Comparison of ENCODE assay signal across 17 cellular contexts in genomic region chr20:60553095-60553494, GRCh38.
DNase-seq lines count a peak whose midpoint lies in the region; ATAC-seq and TF ChIP-seq lines count a peak whose summit lies in the region.
"Had no signal": no experiment of that assay in that cellular context is flagged by ENCODE, and none has a peak within 500 bp of the region (broad histone marks: within the 10 kb centered on the region; RNA-seq: fewer than 3 reads in every experiment).

No MANE protein-coding gene starts in this region.

- no peak for ATAC-seq in activated naive CD4-positive, alpha-beta T cell treated with anti-CD3 and anti-CD28 coated beads, Interleukin-2, amount 50 U/mL, for 72 hours
- ATAC-seq in GM21360 (IDR thresholded peaks at IDR 0.05; ENCODE audit: unreplicated experiment): no peak
- ATAC-seq: GM12878 had no signal

- no peaks in the 10 kb centered on the region for H3F3A ChIP-seq in GM23248 (ENCODE audit: insufficient read depth)

- DNase-seq in A673 (ENCODE audit: low spot score) (peak; percentile 34), GM23248 (peak; percentile 66), NCI-H460 (ENCODE audit: extremely low read depth, low read depth) (peak; percentile 1), fibroblast of mammary gland (ENCODE audit: low read depth) (peak; percentile 16)
- DNase-seq in activated naive CD4-positive, alpha-beta T cell treated with anti-CD3 and anti-CD28 coated beads, Interleukin-2, amount 50 U/mL, for 72 hours (ENCODE audit: low spot score in 2 of 2): no peak
- DNase-seq in activated CD4-positive, CD25-positive, alpha-beta regulatory T cell (lab: John Stamatoyannopoulos, UW): no peak
- DNase-seq: BE2C; Caco-2; CD4-positive, alpha-beta memory T cell; GOT3; H9; IMR-90; Kasumi-1; KBM-7 had no signal

- no peak overlapping the region for H3K27ac Mint-ChIP-seq in activated naive CD4-positive, alpha-beta T cell treated with anti-CD3 and anti-CD28 coated beads, Interleukin-2, amount 50 U/mL, for 72 hours
- H3K27ac Mint-ChIP-seq: CD4-positive, alpha-beta memory T cell; H9 had no signal

- POLR2A ChIA-PET in A673 (lab: Charles Lee; ENCODE audit: low non-redundant PET): no interaction called here

- no peak overlapping the region for H3K4me2 ChIP-seq in GM23248 (ENCODE audit: unreplicated experiment)

- CTCF ChIA-PET in A673 (lab: Charles Lee): no interaction called here

- H3K27me3 ChIP-seq in A673 (replicated peaks; ENCODE audit: insufficient read depth, low read depth, low read length, poor library complexity): peaks cover under 1% of the 10 kb centered on the region
- no peaks in the 10 kb centered on the region for H3K27me3 ChIP-seq in GM23248 (replicated peaks; ENCODE audit: insufficient read depth)
- H3K27me3 ChIP-seq: BE2C had no signal

- H4K20me1 ChIP-seq in GM23248 (ENCODE audit: insufficient read depth): no peaks in the 10 kb centered on the region

- H3K9ac ChIP-seq in GM23248: no peak overlapping the region

- H3K9me2 ChIP-seq in GM23248 (ENCODE audit: insufficient read depth): no peaks in the 10 kb centered on the region

- intact Hi-C loops in A673 (cut with micrococcal nuclease; ENCODE audit: unreplicated experiment): no loop called here

- in situ Hi-C loops in GM23248 (cut with MboI): no loop called here

- no TSS peak for BruUV-seq in A673 (replicated peaks; lab: Mats Ljungman, UMichigan)

- TF ChIP-seq CTCF in A673 (conservative IDR thresholded peaks at IDR 0.05; ENCODE audit: low read depth, low read length) (no peak), fibroblast of mammary gland (conservative IDR thresholded peaks at IDR 0.05; ENCODE audit: control insufficient read depth, insufficient read depth, low read depth, low read length) (no peak)

- H3K9me3 Mint-ChIP-seq in activated naive CD4-positive, alpha-beta T cell treated with anti-CD3 and anti-CD28 coated beads, Interleukin-2, amount 50 U/mL, for 72 hours: no peaks in the 10 kb centered on the region
- H3K9me3 Mint-ChIP-seq: H9 had no signal

- 53 to 55% methylated on average over 5 of the region's 5 CpGs for WGBS in GM23248 (ENCODE audit: low coverage in 1 of 2, low lambda C conversion rate in 2 of 2, missing lambda C conversion rate in 2 of 2), 2 experiments

- H3K9me3 ChIP-seq in A673 (ENCODE audit: low read depth, low read length, poor library complexity, severe bottlenecking) (no peaks in the 10 kb centered on the region), GM23248 (ENCODE audit: low read depth) (no peaks in the 10 kb centered on the region)
- H3K9me3 ChIP-seq: Caco-2 had no signal

- H3K4me1 ChIP-seq in A673 (ENCODE audit: insufficient read depth, low read length, poor library complexity, severe bottlenecking) (no peaks in the 10 kb centered on the region), GM23248 (ENCODE audit: insufficient read depth) (no peaks in the 10 kb centered on the region)
- H3K4me1 ChIP-seq: BE2C, Caco-2 had no signal

- H3K27ac ChIP-seq in A673 (ENCODE audit: low read depth, low read length, poor library complexity, severe bottlenecking) (no peak overlapping the region), GM23248 (no peak overlapping the region)
- H3K27ac ChIP-seq: C4-2B had no signal

- H2AFZ ChIP-seq in GM23248: no peak overlapping the region

- H3K79me2 ChIP-seq in GM23248 (ENCODE audit: insufficient read depth): no peaks in the 10 kb centered on the region

- no peaks in the 10 kb centered on the region for H3K36me3 ChIP-seq in A673 (ENCODE audit: insufficient read depth, low read length, poor library complexity, severe bottlenecking)
- no peaks in the 10 kb centered on the region for H3K36me3 ChIP-seq in GM23248 (ENCODE audit: low read depth)
- H3K36me3 ChIP-seq: BE2C had no signal

- peaks cover 0 to 6% of the 10 kb centered on the region in 2 donors for H3K36me3 Mint-ChIP-seq in activated naive CD4-positive, alpha-beta T cell treated with anti-CD3 and anti-CD28 coated beads, Interleukin-2, amount 50 U/mL, for 72 hours
- H3K36me3 Mint-ChIP-seq: CD4-positive, alpha-beta memory T cell had no signal

- H3K4me3 ChIP-seq in A673 (ENCODE audit: low read depth, low read length, poor library complexity, severe bottlenecking) (no peak overlapping the region), GM23248 (no peak overlapping the region), fibroblast of mammary gland (ENCODE audit: control insufficient read depth, low read depth, low read length) (no peak overlapping the region)
- H3K4me3 ChIP-seq: GM12878 had no signal

Comparison
In these comparisons a context has a peak if more than half of its experiments do, and no peak if none do; other contexts are left out.
1. DNase-seq: peak in A673 (single experiment), GM23248 (single experiment), NCI-H460 (single experiment) and fibroblast of mammary gland (single experiment); none in activated naive CD4-positive, alpha-beta T cell treated with anti-CD3 and anti-CD28 coated beads, Interleukin-2, amount 50 U/mL, for 72 hours (0 of 2) and activated CD4-positive, CD25-positive, alpha-beta regulatory T cell (0 of 4).